Comparison of ENCODE assay signal across 12 cellular contexts in the genomic region with DNA sequence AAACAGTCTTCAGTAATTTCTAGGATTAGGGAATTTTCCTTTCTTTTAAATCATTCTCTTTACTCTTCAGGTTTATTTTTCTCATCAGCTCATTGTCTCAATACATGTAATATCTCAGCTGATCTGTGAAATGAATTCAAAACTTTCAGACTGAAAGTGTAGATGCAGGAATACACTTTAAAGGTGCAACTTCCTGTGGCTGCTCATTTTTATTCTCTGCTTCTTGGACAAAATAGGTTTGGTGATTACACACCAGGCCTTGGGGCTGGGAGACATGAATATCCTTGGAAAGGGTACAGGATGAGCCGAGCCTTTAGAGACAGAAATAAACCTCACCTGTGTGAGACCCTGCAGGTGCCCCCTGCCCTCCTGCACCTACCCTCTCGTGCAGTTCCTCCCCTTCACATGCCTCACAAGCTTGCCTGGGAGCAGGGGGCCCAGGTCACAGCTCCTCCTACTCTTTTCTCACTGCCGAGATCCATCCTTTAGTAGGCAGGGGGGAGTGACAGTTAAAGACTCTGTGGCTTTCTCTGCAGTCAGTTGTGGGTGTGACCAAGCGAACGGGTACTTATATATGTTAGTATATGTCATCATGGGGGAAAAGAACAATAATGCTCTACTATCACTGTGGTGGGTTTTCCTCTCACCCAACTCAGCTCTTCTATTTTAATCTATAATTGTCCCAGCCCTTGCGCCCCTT. TPM values are rescaled to one million over a fixed set of nuclear protein-coding genes. Genes with fewer than 3 reads are reported as not detected.
A peak's percentile ranks its signal among the peaks of the same experiment; 100 is the strongest.
DNase-seq lines count a peak whose midpoint lies in the region; ATAC-seq and TF ChIP-seq lines count a peak whose summit lies in the region.
"Had no signal": no experiment of that assay in that cellular context is flagged by ENCODE, and none has a peak within 500 bp of the region (broad histone marks: within the 10 kb centered on the region; RNA-seq: fewer than 3 reads in every experiment).

No MANE protein-coding gene starts in this region.

- peak; percentile 47 for ATAC-seq in GM18520 (IDR thresholded peaks at IDR 0.05; ENCODE audit: unreplicated experiment)
- no peak for ATAC-seq in left ventricle myocardium superior

- H3K4me3 Mint-ChIP-seq in activated T-helper 2 cell treated with anti-CD3 and anti-CD28 coated beads, Interferon-gamma antibody, Interleukin-2, Interleukin-4, amounts not matched to agents 10 μg/mL and 5 μg/mL and 100 μg/mL, durations not matched to agents 14 hours and 24 hours and 36 hours (ENCODE audit: low read depth): peak overlapping the region; percentile 67

- no peaks in the 10 kb centered on the region for H3K4me1 ChIP-seq in transverse colon

- no peaks in the 10 kb centered on the region for H3K27me3 Mint-ChIP-seq in activated T-helper 2 cell treated with anti-CD3 and anti-CD28 coated beads, Interferon-gamma antibody, Interleukin-2, Interleukin-4, amounts not matched to agents 10 μg/mL and 5 μg/mL and 100 μg/mL, durations not matched to agents 14 hours and 24 hours and 36 hours (ENCODE audit: low read depth)

- no peaks in the 10 kb centered on the region for H3K27me3 ChIP-seq in transverse colon
- H3K27me3 ChIP-seq: MG63 had no signal

- TF ChIP-seq CTCF in NB4 (IDR thresholded peaks at IDR 0.05; ENCODE audit: low read depth, low read length) (no peak), transverse colon (IDR thresholded peaks at IDR 0.05) (no peak)

- H3K9me3 ChIP-seq in transverse colon: peaks cover 0 to 3% of the 10 kb centered on the region in 2 donors
- H3K9me3 ChIP-seq: MG63 had no signal

- H3K4me1 Mint-ChIP-seq in activated T-helper 2 cell treated with anti-CD3 and anti-CD28 coated beads, Interferon-gamma antibody, Interleukin-2, Interleukin-4, amounts not matched to agents 10 μg/mL and 5 μg/mL and 100 μg/mL, durations not matched to agents 14 hours and 24 hours and 36 hours (ENCODE audit: low read depth): peaks cover 53% of the 10 kb centered on the region

- H3K27ac ChIP-seq in transverse colon: no peak overlapping the region

- intact Hi-C loops in activated T-helper 2 cell treated with anti-CD3 and anti-CD28 coated beads, Interferon-gamma antibody, Interleukin-2, Interleukin-4, amounts not matched to agents 10 μg/mL and 5 μg/mL and 100 μg/mL, durations not matched to agents 14 hours and 24 hours and 36 hours (cut with micrococcal nuclease): loop anchor here (1.0 to 2.0 kb wide), 3 partner anchors 15 to 50 kb away; no protein-coding TSS in a partner anchor
- intact Hi-C loops in left ventricle myocardium superior (cut with micrococcal nuclease) (no loop called here), transverse colon (cut with DNase I; ENCODE audit: low total_unique reads) (no loop called here)

- no peaks in the 10 kb centered on the region for H3K36me3 ChIP-seq in transverse colon
- H3K36me3 ChIP-seq: MG63 had no signal

- peak overlapping the region; percentile 23 for H3K4me3 ChIP-seq in NB4 (ENCODE audit: low read depth, low read length)
- H3K4me3 ChIP-seq in transverse colon: no peak overlapping the region
- H3K4me3 ChIP-seq: MG63 had no signal

- peaks cover 20% of the 10 kb centered on the region for H3K9me3 Mint-ChIP-seq in activated T-helper 2 cell treated with anti-CD3 and anti-CD28 coated beads, Interferon-gamma antibody, Interleukin-2, Interleukin-4, amounts not matched to agents 10 μg/mL and 5 μg/mL and 100 μg/mL, durations not matched to agents 14 hours and 24 hours and 36 hours

- H3K36me3 Mint-ChIP-seq in activated T-helper 2 cell treated with anti-CD3 and anti-CD28 coated beads, Interferon-gamma antibody, Interleukin-2, Interleukin-4, amounts not matched to agents 10 μg/mL and 5 μg/mL and 100 μg/mL, durations not matched to agents 14 hours and 24 hours and 36 hours (ENCODE audit: low read depth): peaks cover 20% of the 10 kb centered on the region

- WGBS in transverse colon (ENCODE audit: low coverage in 1 of 2), 2 donors: 44 to 55% methylated on average over 3 to 6 of the region's 6 CpGs

- peak overlapping the region; percentile 91 for H3K27ac Mint-ChIP-seq in activated T-helper 2 cell treated with anti-CD3 and anti-CD28 coated beads, Interferon-gamma antibody, Interleukin-2, Interleukin-4, amounts not matched to agents 10 μg/mL and 5 μg/mL and 100 μg/mL, durations not matched to agents 14 hours and 24 hours and 36 hours

- no peak for TF ChIP-seq POLR2A in NB4 (IDR thresholded peaks at IDR 0.05; ENCODE audit: extremely low read depth, insufficient read length)
- TF ChIP-seq POLR2A in transverse colon (IDR thresholded peaks at IDR 0.05): no peak

- no peak for TF ChIP-seq EP300 in transverse colon (IDR thresholded peaks at IDR 0.05; ENCODE audit: low read depth)

- in situ Hi-C loops in transverse colon (cut with MboI; ENCODE audit: low pct_ligation_motif_present in 1 of 4, low pct_unique_long_range_greater_than_20kb in 1 of 4, low sequenced_read_pairs in 3 of 4): no loop called here

- peak; percentile 88 for DNase-seq in NB4 (ENCODE audit: low read depth)
- peak; percentile 40 for DNase-seq in activated T-helper 2 cell treated with anti-CD3 and anti-CD28 coated beads, Interferon-gamma antibody, Interleukin-2, Interleukin-4, amounts not matched to agents 10 μg/mL and 5 μg/mL and 100 μg/mL, durations not matched to agents 14 hours and 24 hours and 36 hours (ENCODE audit: low spot score)
- peak; percentile 28 for DNase-seq in stimulated activated CD4-positive, alpha-beta T cell treated with anti-CD3 and anti-CD28 coated beads, Interleukin-2, amount 100 ng/mL, for 4 hours (ENCODE audit: low read depth)
- no peak for DNase-seq in nucleus accumbens (lab: John Stamatoyannopoulos, UW)
- no peak for DNase-seq in NCI-H1092 treated with DMSO at 0.1 percent for 48 hours (lab: John Stamatoyannopoulos, UW)
- DNase-seq in left ventricle myocardium superior: no peak
- no peak for DNase-seq in transverse colon
- DNase-seq: MG63 had no signal

RNA-seq across cellular contexts. Expression of gene XCL2, which starts 23.6 kb away (rescaled TPM):
- total RNA-seq in activated T-helper 2 cell treated with anti-CD3 and anti-CD28 coated beads, Interferon-gamma antibody, Interleukin-2, Interleukin-4, amounts not matched to agents 10 μg/mL and 5 μg/mL and 100 μg/mL, durations not matched to agents 14 hours and 24 hours and 36 hours: 208 and 211 TPM in 2 replicates
- total RNA-seq in left ventricle myocardium superior: not detected
- 1 to 10 TPM in 2 of 4 donors, not detected in 2; 1.7 to 4.5 TPM for total RNA-seq in transverse colon
- total RNA-seq: dermis microvascular lymphatic vessel endothelial cell, OCI-LY7, posterior vena cava had no signal

RNA-seq across cellular contexts. Expression of gene XCL1, which starts 56.2 kb away (rescaled TPM):
- total RNA-seq in activated T-helper 2 cell treated with anti-CD3 and anti-CD28 coated beads, Interferon-gamma antibody, Interleukin-2, Interleukin-4, amounts not matched to agents 10 μg/mL and 5 μg/mL and 100 μg/mL, durations not matched to agents 14 hours and 24 hours and 36 hours: 75.2 and 76.2 TPM in 2 replicates
- total RNA-seq in left ventricle myocardium superior: 0.67 TPM
- under 1 TPM in 1 of 4 donors, not detected in 3; 0.32 TPM for total RNA-seq in transverse colon
- total RNA-seq: dermis microvascular lymphatic vessel endothelial cell, OCI-LY7, posterior vena cava had no signal

Comparison
In these comparisons a context has a peak if more than half of its experiments do, and no peak if none do; other contexts are left out.
1. DNase-seq: peak in NB4 (single experiment), activated T-helper 2 cell treated with anti-CD3 and anti-CD28 coated beads, Interferon-gamma antibody, Interleukin-2, Interleukin-4, amounts not matched to agents 10 μg/mL and 5 μg/mL and 100 μg/mL, durations not matched to agents 14 hours and 24 hours and 36 hours (single experiment) and stimulated activated CD4-positive, alpha-beta T cell treated with anti-CD3 and anti-CD28 coated beads, Interleukin-2, amount 100 ng/mL, for 4 hours (single experiment); none in nucleus accumbens (0 of 56), NCI-H1092 treated with DMSO at 0.1 percent for 48 hours (single experiment), left ventricle myocardium superior (single experiment) and transverse colon (single experiment).
2. RNA of gene XCL2, which starts 23.6 kb away (total RNA-seq): 208 to 211 TPM in activated T-helper 2 cell treated with anti-CD3 and anti-CD28 coated beads, Interferon-gamma antibody, Interleukin-2, Interleukin-4, amounts not matched to agents 10 μg/mL and 5 μg/mL and 100 μg/mL, durations not matched to agents 14 hours and 24 hours and 36 hours; 1.7 to 4.5 TPM in transverse colon and not detected in left ventricle myocardium superior (single experiment); every median in the first group is over 10 times any median in the second.
3. RNA of gene XCL1, which starts 56.2 kb away (total RNA-seq): 75.2 to 76.2 TPM in activated T-helper 2 cell treated with anti-CD3 and anti-CD28 coated beads, Interferon-gamma antibody, Interleukin-2, Interleukin-4, amounts not matched to agents 10 μg/mL and 5 μg/mL and 100 μg/mL, durations not matched to agents 14 hours and 24 hours and 36 hours; 0.67 TPM in left ventricle myocardium superior (single experiment) and 0.32 TPM in transverse colon; every median in the first group is over 10 times any median in the second.